1 cellular context compared by ENCODE assay signal in the genomic region with DNA sequence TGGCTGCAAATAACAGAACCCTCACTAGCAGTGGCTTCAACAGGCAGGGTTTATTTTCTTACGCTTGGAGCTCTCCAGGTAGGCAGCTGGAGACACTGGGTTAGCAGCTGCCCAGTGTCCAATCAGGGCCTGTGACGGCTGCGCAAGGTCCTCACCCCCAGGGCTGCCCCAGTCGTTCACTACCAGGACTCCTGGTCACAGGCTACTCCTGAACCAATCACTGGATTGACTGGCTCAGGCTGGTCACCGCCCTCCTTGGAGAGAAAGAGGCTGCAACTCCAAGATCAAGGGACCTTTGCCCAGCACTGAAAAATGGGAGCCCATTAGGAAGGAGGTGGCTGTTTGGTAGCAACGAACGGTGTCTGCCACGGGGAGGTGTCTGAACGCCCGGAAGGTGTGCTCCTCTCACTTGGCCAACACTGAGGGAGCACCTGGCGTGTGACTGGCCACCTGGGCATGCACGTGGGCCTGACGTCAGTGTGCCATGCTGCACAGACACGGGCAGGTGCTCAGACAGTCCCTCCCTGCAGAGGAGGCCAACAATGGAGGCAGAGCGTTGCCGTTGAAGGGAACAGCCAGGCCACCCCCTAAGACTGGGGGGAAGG.
TF ChIP-seq lines count a peak whose summit lies in the region.

No MANE protein-coding gene starts in this region.

TF ChIP-seq in HEK293, 187 proteins besides CTCF, POLR2A, EP300 and RAD21:
- TF ChIP-seq ZNF341 (tag by site-specific recombination; IDR thresholded peaks at IDR 0.05; ENCODE audit: low read depth) = peak; percentile 72
- TF ChIP-seq, protein P1, sequence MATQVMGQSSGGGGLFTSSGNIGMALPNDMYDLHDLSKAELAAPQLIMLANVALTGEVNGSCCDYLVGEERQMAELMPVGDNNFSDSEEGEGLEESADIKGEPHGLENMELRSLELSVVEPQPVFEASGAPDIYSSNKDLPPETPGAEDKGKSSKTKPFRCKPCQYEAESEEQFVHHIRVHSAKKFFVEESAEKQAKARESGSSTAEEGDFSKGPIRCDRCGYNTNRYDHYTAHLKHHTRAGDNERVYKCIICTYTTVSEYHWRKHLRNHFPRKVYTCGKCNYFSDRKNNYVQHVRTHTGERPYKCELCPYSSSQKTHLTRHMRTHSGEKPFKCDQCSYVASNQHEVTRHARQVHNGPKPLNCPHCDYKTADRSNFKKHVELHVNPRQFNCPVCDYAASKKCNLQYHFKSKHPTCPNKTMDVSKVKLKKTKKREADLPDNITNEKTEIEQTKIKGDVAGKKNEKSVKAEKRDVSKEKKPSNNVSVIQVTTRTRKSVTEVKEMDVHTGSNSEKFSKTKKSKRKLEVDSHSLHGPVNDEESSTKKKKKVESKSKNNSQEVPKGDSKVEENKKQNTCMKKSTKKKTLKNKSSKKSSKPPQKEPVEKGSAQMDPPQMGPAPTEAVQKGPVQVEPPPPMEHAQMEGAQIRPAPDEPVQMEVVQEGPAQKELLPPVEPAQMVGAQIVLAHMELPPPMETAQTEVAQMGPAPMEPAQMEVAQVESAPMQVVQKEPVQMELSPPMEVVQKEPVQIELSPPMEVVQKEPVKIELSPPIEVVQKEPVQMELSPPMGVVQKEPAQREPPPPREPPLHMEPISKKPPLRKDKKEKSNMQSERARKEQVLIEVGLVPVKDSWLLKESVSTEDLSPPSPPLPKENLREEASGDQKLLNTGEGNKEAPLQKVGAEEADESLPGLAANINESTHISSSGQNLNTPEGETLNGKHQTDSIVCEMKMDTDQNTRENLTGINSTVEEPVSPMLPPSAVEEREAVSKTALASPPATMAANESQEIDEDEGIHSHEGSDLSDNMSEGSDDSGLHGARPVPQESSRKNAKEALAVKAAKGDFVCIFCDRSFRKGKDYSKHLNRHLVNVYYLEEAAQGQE (tag by site-specific recombination; IDR thresholded peaks at IDR 0.05) = no peak
